In the genomic region with DNA sequence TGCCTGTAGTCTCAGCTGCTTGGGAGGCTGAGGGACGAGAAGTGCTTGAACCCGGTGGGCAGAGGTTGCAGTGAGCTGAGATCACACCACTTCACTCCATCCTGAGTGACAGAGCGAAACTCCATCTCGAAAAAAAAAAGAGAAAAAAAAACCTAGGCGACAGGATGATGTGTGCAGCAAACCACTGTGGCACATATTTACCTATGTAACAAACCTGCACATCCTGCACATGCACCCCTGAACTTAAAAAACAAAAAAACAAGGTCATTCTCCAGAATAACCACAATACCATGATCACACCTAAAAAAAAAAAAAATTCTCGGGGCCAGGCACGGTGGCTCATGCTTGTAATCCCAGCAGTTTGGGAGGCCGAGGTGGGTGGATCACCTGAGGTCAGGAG, we compare ENCODE assay signal across 18 cellular contexts.
"Had no signal": no experiment of that assay in that cellular context is flagged by ENCODE, and none has a peak within 500 bp of the region (broad histone marks: within the 10 kb centered on the region; RNA-seq: fewer than 3 reads in every experiment).

No MANE protein-coding gene starts in this region.

- H3K4me3 Mint-ChIP-seq: activated B cell treated with CpG ODN at 0.5 μM for 24 hours; activated CD4-positive, alpha-beta T cell treated with anti-CD3 and anti-CD28 coated beads, Interleukin-2, amount 10 ng/mL, durations not matched to agents 24 days and 14 days; activated T-cell treated with anti-CD3 and anti-CD28 coated beads, Interleukin-2, amount 50 U/mL, for 4 hours had no signal

- H3K9me3 Mint-ChIP-seq: activated B cell treated with CpG ODN at 0.5 μM for 24 hours; activated CD4-positive, alpha-beta T cell treated with anti-CD3 and anti-CD28 coated beads, Interleukin-2, amount 10 ng/mL, durations not matched to agents 24 days and 14 days; activated T-cell treated with anti-CD3 and anti-CD28 coated beads, Interleukin-2, amount 50 U/mL, for 4 hours had no signal

- H3K27ac Mint-ChIP-seq: activated B cell treated with CpG ODN at 0.5 μM for 24 hours; activated CD4-positive, alpha-beta T cell treated with anti-CD3 and anti-CD28 coated beads, Interleukin-2, amount 10 ng/mL, durations not matched to agents 24 days and 14 days had no signal

- DNase-seq: activated B cell treated with CpG ODN at 0.5 μM for 24 hours; activated CD4-positive, alpha-beta T cell treated with anti-CD3 and anti-CD28 coated beads, Interleukin-2, amount 10 ng/mL, durations not matched to agents 24 days and 14 days; activated gamma-delta T cell treated with Interleukin-2 at 50 U/mL for 16 hours; activated T-cell treated with anti-CD3 and anti-CD28 coated beads, Interleukin-2, amount 50 U/mL, for 4 hours; body of pancreas; erythroblast; foreskin melanocyte; glutamatergic neuron; hippocampal formation; islet precursor cell; occipital lobe; stimulated activated naive CD4-positive, alpha-beta T cell treated with Interleukin-2 at 50 U/mL for 16 hours; SW 1271; T-helper 9 cell; tibial artery had no signal

- FAIRE-seq: colon, endometrium had no signal

- H3K27me3 Mint-ChIP-seq: activated B cell treated with CpG ODN at 0.5 μM for 24 hours; activated CD4-positive, alpha-beta T cell treated with anti-CD3 and anti-CD28 coated beads, Interleukin-2, amount 10 ng/mL, durations not matched to agents 24 days and 14 days had no signal

- ATAC-seq: activated T-cell treated with anti-CD3 and anti-CD28 coated beads, Interleukin-2, amount 50 U/mL, for 4 hours; body of pancreas; left lobe of liver had no signal

- H3K27ac ChIP-seq: body of pancreas, tibial artery had no signal
